15 cellular contexts compared by ENCODE assay signal in the genomic region with DNA sequence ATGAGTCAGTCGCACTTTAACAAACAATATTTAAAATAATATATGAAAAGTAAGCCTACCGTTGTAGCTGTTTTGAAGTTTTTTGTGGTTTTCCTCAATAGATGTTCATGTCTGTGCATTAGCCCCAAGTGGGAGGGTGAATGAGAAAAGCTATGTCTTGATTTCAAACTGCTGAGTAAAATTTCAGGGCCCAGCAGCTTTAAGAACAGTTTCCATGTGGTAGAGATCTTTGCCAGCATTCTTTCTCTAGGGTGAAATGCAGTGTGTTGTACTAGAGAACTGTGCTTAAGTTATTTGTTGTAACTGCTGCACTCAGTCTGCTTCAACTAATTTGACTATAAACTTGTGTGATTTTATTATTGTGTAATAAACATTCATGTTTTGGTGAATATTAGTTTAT. TPM values are rescaled to one million over a fixed set of nuclear protein-coding genes. Genes with fewer than 3 reads are reported as not detected.
DNase-seq lines count a peak whose midpoint lies in the region; ATAC-seq, FAIRE-seq and TF ChIP-seq lines count a peak whose summit lies in the region.
"Had no signal": no experiment of that assay in that cellular context is flagged by ENCODE, and none has a peak within 500 bp of the region (broad histone marks: within the 10 kb centered on the region; RNA-seq: fewer than 3 reads in every experiment).

A gene with protein sequence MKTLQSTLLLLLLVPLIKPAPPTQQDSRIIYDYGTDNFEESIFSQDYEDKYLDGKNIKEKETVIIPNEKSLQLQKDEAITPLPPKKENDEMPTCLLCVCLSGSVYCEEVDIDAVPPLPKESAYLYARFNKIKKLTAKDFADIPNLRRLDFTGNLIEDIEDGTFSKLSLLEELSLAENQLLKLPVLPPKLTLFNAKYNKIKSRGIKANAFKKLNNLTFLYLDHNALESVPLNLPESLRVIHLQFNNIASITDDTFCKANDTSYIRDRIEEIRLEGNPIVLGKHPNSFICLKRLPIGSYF (minus strand): TSS at position 142 of the 400 bp plus-strand sequence. CDS start 1,171 bp downstream, outside the sequence.

- TF ChIP-seq POLR2A in vagina (IDR thresholded peaks at IDR 0.05) (no peak), HepG2 (IDR thresholded peaks at IDR 0.05; ENCODE audit: insufficient read depth in 1 of 2, low read depth in 2 of 2, low read length in 2 of 2) (no peak)

- DNase-seq in NCI-H2171 treated with DMSO at 0.1 percent for 48 hours (lab: John Stamatoyannopoulos, UW) (peak; percentile 34), NCI-H2171 (lab: John Stamatoyannopoulos, UW) (no peak), fibroblast of pulmonary artery (ENCODE audit: low read depth) (peak; percentile 24), occipital lobe (lab: John Stamatoyannopoulos, UW) (no peak), vagina (ENCODE audit: extremely low spot score in 2 of 2) (no peak), HepG2 (ENCODE audit: low spot score) (no peak), superior temporal gyrus (ENCODE audit: extremely low spot score) (no peak), RKO (ENCODE audit: low spot score) (no peak)
- DNase-seq: endodermal cell, MG63, NCI-H2107, right lobe of liver, stomach had no signal

- H3K4me3 ChIP-seq in fibroblast of pulmonary artery (replicated peaks; ENCODE audit: low read depth, low read length): no peak within 1 kb of the TSS
- H3K4me3 ChIP-seq in vagina: peak within 1 kb of the TSS in 1 of 2 donors; percentile 14
- H3K4me3 ChIP-seq in HepG2 (replicated peaks in 1 of 3; ENCODE audit: insufficient read depth in 1 of 3, low read depth in 2 of 3, low read length in 3 of 3): no peak within 1 kb of the TSS
- H3K4me3 ChIP-seq: MG63, right lobe of liver had no signal

- TF ChIP-seq CTCF in fibroblast of pulmonary artery (IDR thresholded peaks at IDR 0.05; ENCODE audit: low read length, missing control alignments): no peak
- TF ChIP-seq CTCF in vagina (IDR thresholded peaks at IDR 0.05): no peak
- no peak for TF ChIP-seq CTCF in HepG2 (CRISPR knock-in tag; IDR thresholded peaks at IDR 0.05)

- CTCF ChIA-PET in HepG2 (lab: Yijun Ruan, JAX; ENCODE audit: low intra/inter-chr PET ratio, low total read pairs): no interaction called here

- H3K4me1 ChIP-seq in vagina (peaks cover 8% of the 10 kb centered on the region), HepG2 (ENCODE audit: insufficient read depth, low read length) (no peaks in the 10 kb centered on the region)
- H3K4me1 ChIP-seq: right lobe of liver had no signal

- BruUV-seq in HepG2 (replicated peaks; lab: Mats Ljungman, UMichigan): no TSS peak

- intact Hi-C loops in vagina (cut with DNase I) (no loop called here), HepG2 (cut with micrococcal nuclease; ENCODE audit: unreplicated experiment) (no loop called here)

- H3K27me3 ChIP-seq in vagina (no peaks in the 10 kb centered on the region), HepG2 (ENCODE audit: control insufficient read depth in 1 of 2, insufficient read depth in 2 of 2, low read length in 2 of 2) (no peaks in the 10 kb centered on the region)
- H3K27me3 ChIP-seq: MG63, right lobe of liver, stomach had no signal

- POLR2A ChIA-PET in HepG2 (lab: Yijun Ruan, JAX): no interaction called here

- WGBS in HepG2 (ENCODE audit: low lambda C conversion rate): 92% methylated on average over 2 of the region's 2 CpGs

- H3K79me2 ChIP-seq in HepG2 (ENCODE audit: insufficient read depth, low read length): no peaks in the 10 kb centered on the region

- H3K4me2 ChIP-seq in HepG2 (ENCODE audit: low read depth, low read length): no peak within 1 kb of the TSS

- H3K27ac ChIP-seq in vagina: peak within 1 kb of the TSS; percentile 49
- H3K27ac ChIP-seq in HepG2 (ENCODE audit: extremely low read length, insufficient read depth, low read length): no peak within 1 kb of the TSS
- H3K27ac ChIP-seq: HL-60, right lobe of liver had no signal

- H3K36me3 ChIP-seq in vagina: no peaks in the 10 kb centered on the region
- H3K36me3 ChIP-seq in HepG2 (replicated peaks in 1 of 2; ENCODE audit: control insufficient read depth in 1 of 2, insufficient read depth in 2 of 2, low read length in 2 of 2): no peaks in the 10 kb centered on the region
- H3K36me3 ChIP-seq: MG63, right lobe of liver, stomach had no signal

- no peaks in the 10 kb centered on the region for H4K20me1 ChIP-seq in HepG2 (ENCODE audit: insufficient read depth, low read length)

- no peak for FAIRE-seq in HepG2 (lab: Jason Lieb, UNC)

- H2AFZ ChIP-seq in HepG2 (ENCODE audit: low read length): no peak within 1 kb of the TSS

- no peak for ATAC-seq in HepG2
- ATAC-seq: right lobe of liver had no signal

- in situ Hi-C loops in HepG2 (cut with HindIII; ENCODE audit: extremely low pct_ligation_motif_present, low pct_unique_long_range_greater_than_20kb): no loop called here

- no peaks in the 10 kb centered on the region for H3K9me3 ChIP-seq in vagina
- no peaks in the 10 kb centered on the region for H3K9me3 ChIP-seq in HepG2 (ENCODE audit: low read length)
- H3K9me3 ChIP-seq: MG63, right lobe of liver, stomach had no signal

- no peak within 1 kb of the TSS for H3K9ac ChIP-seq in HepG2 (ENCODE audit: insufficient read depth, low read depth, low read length)

- no peak for TF ChIP-seq EP300 in HepG2 (IDR thresholded peaks at IDR 0.05; ENCODE audit: low read depth in 2 of 2, low read length in 2 of 2)
- TF ChIP-seq EP300 in HepG2 (CRISPR knock-in tag; IDR thresholded peaks at IDR 0.05; ENCODE audit: borderline replicate concordance): no peak

- TF ChIP-seq RAD21 in HepG2 (CRISPR knock-in tag; IDR thresholded peaks at IDR 0.05): no peak

TF ChIP-seq in HepG2, 621 proteins besides CTCF, POLR2A, EP300 and RAD21 (continues in another document):
- TF ChIP-seq SRSF9 (IDR thresholded peaks at IDR 0.05; ENCODE audit: borderline replicate concordance, insufficient read depth, low read depth, low read length, poor library complexity, severe bottlenecking): no peak
- TF ChIP-seq, protein P1, sequence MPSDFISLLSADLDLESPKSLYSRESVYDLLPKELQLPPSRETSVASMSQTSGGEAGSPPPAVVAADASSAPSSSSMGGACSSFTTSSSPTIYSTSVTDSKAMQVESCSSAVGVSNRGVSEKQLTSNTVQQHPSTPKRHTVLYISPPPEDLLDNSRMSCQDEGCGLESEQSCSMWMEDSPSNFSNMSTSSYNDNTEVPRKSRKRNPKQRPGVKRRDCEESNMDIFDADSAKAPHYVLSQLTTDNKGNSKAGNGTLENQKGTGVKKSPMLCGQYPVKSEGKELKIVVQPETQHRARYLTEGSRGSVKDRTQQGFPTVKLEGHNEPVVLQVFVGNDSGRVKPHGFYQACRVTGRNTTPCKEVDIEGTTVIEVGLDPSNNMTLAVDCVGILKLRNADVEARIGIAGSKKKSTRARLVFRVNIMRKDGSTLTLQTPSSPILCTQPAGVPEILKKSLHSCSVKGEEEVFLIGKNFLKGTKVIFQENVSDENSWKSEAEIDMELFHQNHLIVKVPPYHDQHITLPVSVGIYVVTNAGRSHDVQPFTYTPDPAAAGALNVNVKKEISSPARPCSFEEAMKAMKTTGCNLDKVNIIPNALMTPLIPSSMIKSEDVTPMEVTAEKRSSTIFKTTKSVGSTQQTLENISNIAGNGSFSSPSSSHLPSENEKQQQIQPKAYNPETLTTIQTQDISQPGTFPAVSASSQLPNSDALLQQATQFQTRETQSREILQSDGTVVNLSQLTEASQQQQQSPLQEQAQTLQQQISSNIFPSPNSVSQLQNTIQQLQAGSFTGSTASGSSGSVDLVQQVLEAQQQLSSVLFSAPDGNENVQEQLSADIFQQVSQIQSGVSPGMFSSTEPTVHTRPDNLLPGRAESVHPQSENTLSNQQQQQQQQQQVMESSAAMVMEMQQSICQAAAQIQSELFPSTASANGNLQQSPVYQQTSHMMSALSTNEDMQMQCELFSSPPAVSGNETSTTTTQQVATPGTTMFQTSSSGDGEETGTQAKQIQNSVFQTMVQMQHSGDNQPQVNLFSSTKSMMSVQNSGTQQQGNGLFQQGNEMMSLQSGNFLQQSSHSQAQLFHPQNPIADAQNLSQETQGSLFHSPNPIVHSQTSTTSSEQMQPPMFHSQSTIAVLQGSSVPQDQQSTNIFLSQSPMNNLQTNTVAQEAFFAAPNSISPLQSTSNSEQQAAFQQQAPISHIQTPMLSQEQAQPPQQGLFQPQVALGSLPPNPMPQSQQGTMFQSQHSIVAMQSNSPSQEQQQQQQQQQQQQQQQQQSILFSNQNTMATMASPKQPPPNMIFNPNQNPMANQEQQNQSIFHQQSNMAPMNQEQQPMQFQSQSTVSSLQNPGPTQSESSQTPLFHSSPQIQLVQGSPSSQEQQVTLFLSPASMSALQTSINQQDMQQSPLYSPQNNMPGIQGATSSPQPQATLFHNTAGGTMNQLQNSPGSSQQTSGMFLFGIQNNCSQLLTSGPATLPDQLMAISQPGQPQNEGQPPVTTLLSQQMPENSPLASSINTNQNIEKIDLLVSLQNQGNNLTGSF (CRISPR knock-in tag; IDR thresholded peaks at IDR 0.05): no peak
- no peak for TF ChIP-seq FOXA1 (IDR thresholded peaks at IDR 0.05)
- TF ChIP-seq FOXA1 (CRISPR knock-in tag; IDR thresholded peaks at IDR 0.05): no peak
- TF ChIP-seq CBX5 (CRISPR knock-in tag; IDR thresholded peaks at IDR 0.05; ENCODE audit: borderline replicate concordance): no peak
- TF ChIP-seq BHLHE40 (IDR thresholded peaks at IDR 0.05; ENCODE audit: low read length): no peak

RNA-seq across cellular contexts. Expression of the gene that starts here (rescaled TPM):
- total RNA-seq in occipital lobe (15.1 TPM), vagina (11.5 TPM), HepG2 (2016; rRNA removed; fragmentation: Illumina TruSeq; extraction: Trizol) (not detected in 2 replicates)
- total RNA-seq in HepG2 (2016; cell fraction: cytosol; rRNA removed; fragmentation: Illumina TruSeq; extraction: Trizol; ENCODE audit: low read depth): not detected in 2 replicates
- not detected in 2 replicates for total RNA-seq in HepG2 (2016; cell fraction: insoluble cytoplasmic fraction; rRNA removed; fragmentation: Illumina TruSeq; extraction: Trizol)
- total RNA-seq in HepG2 (2016; cell fraction: membrane; rRNA removed; fragmentation: Illumina TruSeq; extraction: Trizol): not detected in 2 replicates
- not detected in 2 replicates for total RNA-seq in HepG2 (2016; cell fraction: nucleus; rRNA removed; fragmentation: Illumina TruSeq; extraction: Trizol)
- polyA plus RNA-seq in HepG2 (2011; rRNA removed): not detected in 2 replicates
- not detected in 2 replicates for polyA plus RNA-seq in HepG2 (2011; cell fraction: cytosol; rRNA removed)
- not detected in 2 replicates for polyA plus RNA-seq in HepG2 (2011; cell fraction: nucleus; rRNA removed)
- not detected in 2 replicates for polyA plus RNA-seq in HepG2 (2012)
- not detected in 2 replicates for polyA plus RNA-seq in HepG2 (2016; cell fraction: cytosol; fragmentation: Illumina TruSeq; extraction: Trizol; ENCODE audit: low read depth)
- not detected in 2 replicates for polyA plus RNA-seq in HepG2 (2016; cell fraction: insoluble cytoplasmic fraction; fragmentation: Illumina TruSeq; extraction: Trizol; ENCODE audit: low read depth)
- polyA plus RNA-seq in HepG2 (2016; cell fraction: membrane; fragmentation: Illumina TruSeq; extraction: Trizol; ENCODE audit: low read depth): not detected in 2 replicates
- not detected in 2 replicates for polyA plus RNA-seq in HepG2 (2016; cell fraction: nucleus; fragmentation: Illumina TruSeq; extraction: Trizol; ENCODE audit: insufficient read depth, low read depth)
- polyA minus RNA-seq in HepG2 (2011; rRNA and poly(A)+ RNA removed; ENCODE audit: low replicate concordance): not detected in 2 replicates
- not detected in 2 replicates for polyA minus RNA-seq in HepG2 (2011; cell fraction: cytosol; rRNA and poly(A)+ RNA removed)
- polyA minus RNA-seq in HepG2 (2011; cell fraction: nucleus; rRNA and poly(A)+ RNA removed): not detected in 2 replicates
- total RNA-seq: endodermal cell, SK-MEL-5 had no signal

Comparison
In these comparisons a context has a peak if more than half of its experiments do, and no peak if none do; other contexts are left out.
1. RNA of the gene that starts here (total RNA-seq): 15.1 TPM in occipital lobe (single experiment) and 11.5 TPM in vagina (single experiment); not detected in HepG2; every median in the first group is over 10 times any median in the second.
2. DNase-seq: peak in NCI-H2171 treated with DMSO at 0.1 percent for 48 hours (single experiment) and fibroblast of pulmonary artery (single experiment); none in NCI-H2171 (single experiment), occipital lobe (single experiment), vagina (0 of 2), HepG2 (single experiment), superior temporal gyrus (single experiment) and RKO (single experiment).